22 cellular contexts compared by ENCODE assay signal in genomic region chr14:27228053-27228452, GRCh38.
"Had no signal": no experiment of that assay in that cellular context is flagged by ENCODE, and none has a peak within 500 bp of the region (broad histone marks: within the 10 kb centered on the region; RNA-seq: fewer than 3 reads in every experiment).

No MANE protein-coding gene starts in this region.

- H3K9me3 ChIP-seq: esophagus muscularis mucosa, mucosa of descending colon, neutrophil, psoas muscle, thyroid gland, upper lobe of left lung, uterus had no signal

- H3K27me3 ChIP-seq: dorsolateral prefrontal cortex, esophagus muscularis mucosa, hepatocyte, neutrophil, suprapubic skin, thyroid gland, upper lobe of left lung, uterus had no signal

- H2AFZ ChIP-seq: hepatocyte had no signal

- H3K4me1 ChIP-seq: esophagus muscularis mucosa, psoas muscle, suprapubic skin, thyroid gland, upper lobe of left lung, uterus had no signal

- DNase-seq: cortex of kidney; dorsolateral prefrontal cortex; effector CD8-positive, alpha-beta T cell; foreskin melanocyte; head of caudate nucleus; kidney; mammary epithelial cell; mucosa of descending colon; naive thymus-derived CD8-positive, alpha-beta T cell; psoas muscle; stimulated activated CD4-positive, alpha-beta T cell treated with anti-CD3 and anti-CD28 coated beads, Interleukin-4, amount 100 ng/mL, for 1 hour; stimulated activated CD8-positive, alpha-beta memory T cell treated with anti-CD3 and anti-CD28 coated beads, Interleukin-4, amount 100 ng/mL, for 48 hours; stimulated activated naive CD8-positive, alpha-beta T cell treated with anti-CD3 and anti-CD28 coated beads, Interleukin-15, Interleukin-2, amounts not matched to agents 100 U/mL and 50 U/mL, for 24 hours; thyroid gland; upper lobe of left lung; uterus had no signal

- H3K4me2 ChIP-seq: hepatocyte, smooth muscle cell had no signal

- ATAC-seq: mucosa of descending colon; naive thymus-derived CD8-positive, alpha-beta T cell; psoas muscle; stimulated activated effector memory CD8-positive, alpha-beta T cell treated with anti-CD3 and anti-CD28 coated beads, Interleukin-12 subunit alpha, Interleukin-12 subunit beta, amount 100 ng/mL, for 72 hours; stimulated activated naive CD8-positive, alpha-beta T cell treated with anti-CD3 and anti-CD28 coated beads, Interleukin-15, Interleukin-2, amounts not matched to agents 100 U/mL and 50 U/mL, for 24 hours had no signal

- H3K27ac ChIP-seq: esophagus muscularis mucosa, hepatocyte, neutrophil, psoas muscle, suprapubic skin, thyroid gland, upper lobe of left lung, uterus had no signal

- H3K36me3 ChIP-seq: esophagus muscularis mucosa, neutrophil, suprapubic skin, thyroid gland, upper lobe of left lung, uterus had no signal

- H3K4me3 ChIP-seq: dorsolateral prefrontal cortex, esophagus muscularis mucosa, hepatocyte, mucosa of descending colon, psoas muscle, smooth muscle cell, suprapubic skin, thyroid gland, upper lobe of left lung, uterus had no signal
